8 cellular contexts compared by ENCODE assay signal in genomic region chr22:49760630-49761571, GRCh38.
DNase-seq lines count a peak whose midpoint lies in the region; ATAC-seq and TF ChIP-seq lines count a peak whose summit lies in the region.

No MANE protein-coding gene starts in this region.

- DNase-seq in mammary epithelial cell (no peak), NCI-H345 (lab: John Stamatoyannopoulos, UW) (no peak), NCI-H2196 treated with DMSO at 0.1 percent for 48 hours (lab: John Stamatoyannopoulos, UW; ENCODE audit: unreplicated experiment) (no peak), iPS-NIHi11 (ENCODE audit: low spot score) (no peak)

- H3K4me1 ChIP-seq in BLaER1 treated with 17β-estradiol and CSF1 and Interleukin-3, amounts not matched to agents 10 nM and 100 nM, result peaks cover 27 to 75% (median 69%) of the 10 kb centered on the region in 10 experiments
- H3K4me1 ChIP-seq in KMS-11 (ENCODE audit: low read depth, poor library complexity, severe bottlenecking), result peaks cover 36% of the 10 kb centered on the region
- H3K4me1 ChIP-seq in mammary epithelial cell (ENCODE audit: insufficient read depth, low read length), result peaks cover 16% of the 10 kb centered on the region

- no peaks in the 10 kb centered on the region for H3K36me3 ChIP-seq in BLaER1 treated with 17β-estradiol and CSF1 and Interleukin-3, amounts not matched to agents 10 nM and 100 nM
- no peaks in the 10 kb centered on the region for H3K36me3 ChIP-seq in KMS-11 (ENCODE audit: insufficient read depth)
- no peaks in the 10 kb centered on the region for H3K36me3 ChIP-seq in mammary epithelial cell (ENCODE audit: insufficient read depth, low read length)

- intact Hi-C loops in mammary epithelial cell (cut with micrococcal nuclease), result no loop called here

- no peaks in the 10 kb centered on the region for H4K20me1 ChIP-seq in BLaER1 treated with 17β-estradiol and CSF1 and Interleukin-3, amounts not matched to agents 10 nM and 100 nM
- H4K20me1 ChIP-seq in KMS-11 (ENCODE audit: insufficient read depth) (no peaks in the 10 kb centered on the region), mammary epithelial cell (ENCODE audit: insufficient read depth, low read length) (no peaks in the 10 kb centered on the region)

- CTCF ChIA-PET in mammary epithelial cell (lab: Charles Lee; ENCODE audit: low non-redundant PET), result no interaction called here

- H3K9me3 ChIP-seq in BLaER1 treated with 17β-estradiol and CSF1 and Interleukin-3, amounts not matched to agents 10 nM and 100 nM (replicated peaks in 1 of 11), result peaks cover 7 to 19% (median 15%) of the 10 kb centered on the region in 11 experiments; a peak in 17 of 22 replicates
- H3K9me3 ChIP-seq in mammary epithelial cell (replicated peaks; ENCODE audit: insufficient read depth, low read length), result no peaks in the 10 kb centered on the region

- H3K9ac ChIP-seq in BLaER1 treated with 17β-estradiol and CSF1 and Interleukin-3, amounts not matched to agents 10 nM and 100 nM, result peak overlapping the region in 9 of 11 experiments; percentile 22 to 76 (median 60); a peak in 17 of 22 replicates
- H3K9ac ChIP-seq in KMS-11 (peak overlapping the region; percentile 27; the same call in 1 of the 2 replicates), mammary epithelial cell (ENCODE audit: insufficient read depth, low read length) (no peak overlapping the region)

- H3K4me3 ChIP-seq in BLaER1 treated with 17β-estradiol and CSF1 and Interleukin-3, amounts not matched to agents 10 nM and 100 nM, result peak overlapping the region in 3 of 10 experiments; percentile 3 to 8 (median 5); a peak in 4 of 20 replicates
- H3K4me3 ChIP-seq in KMS-11 (IDR thresholded peaks at IDR 0.05; ENCODE audit: insufficient read depth, low read depth, low read length), result no peak overlapping the region
- H3K4me3 ChIP-seq in mammary epithelial cell (replicated peaks in 1 of 3; ENCODE audit: insufficient read depth in 1 of 3, low read depth in 2 of 3, low read length in 3 of 3), result no peak overlapping the region

- BruUV-seq in mammary epithelial cell (replicated peaks; lab: Mats Ljungman, UMichigan), result TSS peak; percentile 45

- peak overlapping the region; percentile 78 to 93 (median 87) for H3K4me2 ChIP-seq in BLaER1 treated with 17β-estradiol and CSF1 and Interleukin-3, amounts not matched to agents 10 nM and 100 nM
- H3K4me2 ChIP-seq in KMS-11, result peak overlapping the region; percentile 70
- peak overlapping the region; percentile 17 for H3K4me2 ChIP-seq in mammary epithelial cell (ENCODE audit: insufficient read depth, low read depth, low read length)

- H3K27ac ChIP-seq in BLaER1 treated with 17β-estradiol and CSF1 and Interleukin-3, amounts not matched to agents 10 nM and 100 nM, result peak overlapping the region in 10 of 11 experiments; percentile 23 to 85 (median 77); a peak in 19 of 22 replicates
- peak overlapping the region; percentile 85 for H3K27ac ChIP-seq in KMS-11
- peak overlapping the region; percentile 45 for H3K27ac ChIP-seq in mammary epithelial cell (ENCODE audit: insufficient read depth, low read depth, low read length)

- TF ChIP-seq CTCF in KMS-11 (conservative IDR thresholded peaks at IDR 0.05; ENCODE audit: low read depth, low read length), result no peak
- TF ChIP-seq CTCF in mammary epithelial cell (conservative IDR thresholded peaks at IDR 0.05 in 1 of 2, IDR thresholded peaks at IDR 0.05 in 1 of 2; ENCODE audit: extremely low read depth in 1 of 2, insufficient read depth in 1 of 2, low read depth in 1 of 2, low read length in 2 of 2), result no peak

- H3K79me2 ChIP-seq in KMS-11 (ENCODE audit: insufficient read depth, low read depth) (no peaks in the 10 kb centered on the region), mammary epithelial cell (ENCODE audit: insufficient read depth, low read length) (no peaks in the 10 kb centered on the region)

- peak overlapping the region; percentile 55 for H2AFZ ChIP-seq in KMS-11 (ENCODE audit: low read depth)
- peak overlapping the region; percentile 84 for H2AFZ ChIP-seq in mammary epithelial cell (ENCODE audit: low read depth, low read length)

- H3K27me3 ChIP-seq in BLaER1 treated with 17β-estradiol and CSF1 and Interleukin-3, amounts not matched to agents 10 nM and 100 nM, result no peaks in the 10 kb centered on the region
- H3K27me3 ChIP-seq in KMS-11 (ENCODE audit: insufficient read depth, low read depth), result no peaks in the 10 kb centered on the region
- H3K27me3 ChIP-seq in mammary epithelial cell (ENCODE audit: insufficient read depth, low read length), result no peaks in the 10 kb centered on the region

- WGBS in mammary epithelial cell (ENCODE audit: low coverage, missing lambda C conversion rate), result 88% methylated on average over 13 of the region's 13 CpGs

- in situ Hi-C loops in mammary epithelial cell (cut with MboI; ENCODE audit: low sequenced_read_pairs in 2 of 2), result loop anchor here (10.0 to 25.0 kb wide), 2 partner anchors 274 to 276 kb away; no protein-coding TSS in a partner anchor

- dilution Hi-C loops in mammary epithelial cell (cut with HindIII; ENCODE audit: low sequenced_read_pairs), result loop anchor here (5.0 kb wide), 1 partner anchor 41 kb away; no protein-coding TSS in a partner anchor

- ATAC-seq in GM19452 (IDR thresholded peaks at IDR 0.05; ENCODE audit: unreplicated experiment), result peak; percentile 67
- ATAC-seq in GM21526 (IDR thresholded peaks at IDR 0.05; ENCODE audit: low FRiP score, unreplicated experiment), result no peak

Comparison
In these comparisons a context has a peak if more than half of its experiments do, and no peak if none do; other contexts are left out.
1. H3K4me2 ChIP-seq: peak in every context shown above with its lines; median percentile 87 in BLaER1 treated with 17β-estradiol and CSF1 and Interleukin-3, amounts not matched to agents 10 nM and 100 nM; 70 in KMS-11; 17 in mammary epithelial cell.